ENCODE assay signal across 23 cellular contexts in the genomic region with DNA sequence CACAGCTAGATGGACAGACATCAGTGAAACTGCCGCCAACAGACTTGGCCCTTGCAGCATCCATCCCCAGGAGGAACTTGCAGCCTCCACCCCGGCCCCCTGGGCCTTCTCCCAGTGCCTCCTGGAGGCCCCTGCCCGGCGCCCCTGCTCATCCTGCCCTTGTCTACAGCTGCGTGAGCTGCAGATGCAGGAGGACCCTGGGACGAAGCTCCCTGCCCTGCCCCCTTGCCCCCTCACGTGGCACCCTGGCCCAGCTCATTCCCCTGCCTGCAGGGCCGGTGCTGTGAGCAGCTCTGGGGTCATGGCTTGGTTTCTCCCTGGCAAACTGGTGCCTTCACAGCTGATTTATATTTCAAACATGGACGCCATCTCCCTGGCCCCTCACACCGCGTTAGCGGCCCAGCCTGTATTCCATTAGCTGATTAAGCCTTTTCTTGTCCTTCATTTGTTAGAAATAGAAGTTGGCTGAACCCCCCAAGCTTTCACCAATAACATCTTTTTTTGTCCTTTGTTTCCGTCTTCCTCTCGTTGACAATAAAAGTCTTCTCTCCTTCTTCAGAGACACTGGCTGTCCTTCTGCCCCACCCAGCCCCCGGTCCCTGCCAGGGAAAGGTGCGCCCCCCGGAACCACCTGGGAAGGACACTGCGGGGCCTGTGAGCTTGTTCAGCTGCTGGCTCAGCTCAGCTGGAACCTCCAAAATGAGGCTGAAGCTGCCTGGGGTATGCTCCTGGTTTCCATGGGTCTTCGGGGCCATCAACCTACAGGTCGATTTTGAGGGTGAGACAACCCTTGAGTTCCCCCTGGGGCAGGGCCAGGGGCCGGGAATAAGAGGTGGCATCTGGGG. TPM values are rescaled to one million over a fixed set of nuclear protein-coding genes. Genes with fewer than 3 reads are reported as not detected.
DNase-seq lines count a peak whose midpoint lies in the region; ATAC-seq and TF ChIP-seq lines count a peak whose summit lies in the region.
"Had no signal": no experiment of that assay in that cellular context is flagged by ENCODE, and none has a peak within 500 bp of the region (broad histone marks: within the 10 kb centered on the region; RNA-seq: fewer than 3 reads in every experiment).

No MANE protein-coding gene starts in this region.

- intact Hi-C loops in left lung (cut with DNase I) = no loop called here

- H3K36me3 Mint-ChIP-seq in activated naive CD8-positive, alpha-beta T cell treated with anti-CD3 and anti-CD28 coated beads for 36 hours = no peaks in the 10 kb centered on the region
- H3K36me3 Mint-ChIP-seq: natural killer cell; stimulated activated effector memory CD8-positive, alpha-beta T cell treated with anti-CD3 and anti-CD28 coated beads, Interleukin-12 subunit alpha, Interleukin-12 subunit beta, amount 100 ng/mL, for 72 hours; type B pancreatic cell had no signal

- no peaks in the 10 kb centered on the region for H3K36me3 ChIP-seq in left lung
- H3K36me3 ChIP-seq in suprapubic skin = no peaks in the 10 kb centered on the region
- H3K36me3 ChIP-seq: right atrium auricular region had no signal

- H3K27ac Mint-ChIP-seq in activated naive CD8-positive, alpha-beta T cell treated with anti-CD3 and anti-CD28 coated beads for 36 hours = no peak overlapping the region
- H3K27ac Mint-ChIP-seq: activated B cell treated with CpG ODN at 0.5 μM for 24 hours; natural killer cell; stimulated activated effector memory CD8-positive, alpha-beta T cell treated with anti-CD3 and anti-CD28 coated beads, Interleukin-12 subunit alpha, Interleukin-12 subunit beta, amount 100 ng/mL, for 72 hours; type B pancreatic cell had no signal

- TF ChIP-seq EP300 in suprapubic skin (IDR thresholded peaks at IDR 0.05) = no peak

- no peaks in the 10 kb centered on the region for H3K9me3 Mint-ChIP-seq in activated naive CD8-positive, alpha-beta T cell treated with anti-CD3 and anti-CD28 coated beads for 36 hours
- H3K9me3 Mint-ChIP-seq: activated B cell treated with CpG ODN at 0.5 μM for 24 hours; natural killer cell; stimulated activated effector memory CD8-positive, alpha-beta T cell treated with anti-CD3 and anti-CD28 coated beads, Interleukin-12 subunit alpha, Interleukin-12 subunit beta, amount 100 ng/mL, for 72 hours; type B pancreatic cell had no signal

- H3K4me1 Mint-ChIP-seq in activated naive CD8-positive, alpha-beta T cell treated with anti-CD3 and anti-CD28 coated beads for 36 hours = no peaks in the 10 kb centered on the region
- H3K4me1 Mint-ChIP-seq: activated B cell treated with CpG ODN at 0.5 μM for 24 hours; stimulated activated effector memory CD8-positive, alpha-beta T cell treated with anti-CD3 and anti-CD28 coated beads, Interleukin-12 subunit alpha, Interleukin-12 subunit beta, amount 100 ng/mL, for 72 hours had no signal

- H3K27me3 ChIP-seq in left lung (peaks cover 0 to 44% of the 10 kb centered on the region in 2 donors), suprapubic skin (peaks cover 38% of the 10 kb centered on the region)
- H3K27me3 ChIP-seq: right atrium auricular region had no signal

- DNase-seq in activated CD4-positive, CD25-positive, alpha-beta regulatory T cell treated with anti-CD3 and anti-CD28 coated beads, Interleukin-2, amount 50 U/mL, for 72 hours = peak; percentile 8
- no peak for DNase-seq in activated CD4-positive, CD25-positive, alpha-beta regulatory T cell (lab: John Stamatoyannopoulos, UW)
- no peak for DNase-seq in activated naive CD8-positive, alpha-beta T cell treated with anti-CD3 and anti-CD28 coated beads for 36 hours
- DNase-seq in left lung (peak; percentile 10 to 72), suprapubic skin (ENCODE audit: low spot score in 2 of 2) (peak; percentile 44 to 70), GM10266 (ENCODE audit: extremely low spot score) (no peak), NCI-H1930 (lab: John Stamatoyannopoulos, UW) (no peak), AML-193 (lab: John Stamatoyannopoulos, UW) (no peak)
- DNase-seq: activated B cell treated with CpG ODN at 0.5 μM for 24 hours; activated CD4-positive, alpha-beta T cell treated with anti-CD3 and anti-CD28 coated beads, Interleukin-2, amount 50 U/mL, for 48 hours; body of pancreas; cerebellar nuclear complex; NCI-H1092; NCI-H187 treated with DMSO at 0.1 percent for 48 hours; NCI-H524 treated with DMSO at 0.1 percent for 48 hours; PC-9; SHP77 treated with DMSO at 0.1 percent for 48 hours; stimulated activated CD4-positive, alpha-beta T cell treated with anti-CD3 and anti-CD28 coated beads, Interleukin-4, amount 100 ng/mL, for 24 hours had no signal

- no peaks in the 10 kb centered on the region for H3K27me3 Mint-ChIP-seq in activated naive CD8-positive, alpha-beta T cell treated with anti-CD3 and anti-CD28 coated beads for 36 hours

- no peaks in the 10 kb centered on the region for H3K4me1 ChIP-seq in left lung
- peaks cover 8% of the 10 kb centered on the region for H3K4me1 ChIP-seq in suprapubic skin
- H3K4me1 ChIP-seq: body of pancreas, parathyroid adenoma, right atrium auricular region had no signal

- no peak for ATAC-seq in left lung
- ATAC-seq: body of pancreas; natural killer cell; stimulated activated effector memory CD8-positive, alpha-beta T cell treated with anti-CD3 and anti-CD28 coated beads, Interleukin-12 subunit alpha, Interleukin-12 subunit beta, amount 100 ng/mL, for 72 hours had no signal

- no peak for TF ChIP-seq POLR2A in suprapubic skin (IDR thresholded peaks at IDR 0.05)

- TF ChIP-seq CTCF in left lung (IDR thresholded peaks at IDR 0.05) = no peak
- TF ChIP-seq CTCF in suprapubic skin (IDR thresholded peaks at IDR 0.05) = no peak
- TF ChIP-seq CTCF in GM10266 (IDR thresholded peaks at IDR 0.05; ENCODE audit: control insufficient read depth, insufficient read depth, low read depth, missing control alignments) = no peak

- WGBS in suprapubic skin = 88% methylated on average over 21 of the region's 21 CpGs

- H3K4me3 ChIP-seq in left lung (no peak overlapping the region), suprapubic skin (no peak overlapping the region)
- H3K4me3 ChIP-seq: body of pancreas, PC-9, right atrium auricular region had no signal

- H3K9me3 ChIP-seq in left lung = no peaks in the 10 kb centered on the region
- H3K9me3 ChIP-seq in suprapubic skin = no peaks in the 10 kb centered on the region
- H3K9me3 ChIP-seq: body of pancreas, right atrium auricular region had no signal

- no peak overlapping the region for H3K27ac ChIP-seq in left lung
- H3K27ac ChIP-seq in suprapubic skin = no peak overlapping the region
- H3K27ac ChIP-seq: body of pancreas, parathyroid adenoma, PC-9, right atrium auricular region had no signal

- peak overlapping the region; percentile 14 for H3K4me3 Mint-ChIP-seq in activated naive CD8-positive, alpha-beta T cell treated with anti-CD3 and anti-CD28 coated beads for 36 hours
- H3K4me3 Mint-ChIP-seq: activated B cell treated with CpG ODN at 0.5 μM for 24 hours; natural killer cell; stimulated activated effector memory CD8-positive, alpha-beta T cell treated with anti-CD3 and anti-CD28 coated beads, Interleukin-12 subunit alpha, Interleukin-12 subunit beta, amount 100 ng/mL, for 72 hours; type B pancreatic cell had no signal

RNA-seq across cellular contexts. Expression of a gene that starts 34.0 kb away (rescaled TPM):
- 10 to 100 TPM; 63.2 to 64.0 TPM for total RNA-seq in activated naive CD8-positive, alpha-beta T cell treated with anti-CD3 and anti-CD28 coated beads for 36 hours
- total RNA-seq in left lung = 10 to 100 TPM; 32.7 to 50.4 TPM
- total RNA-seq in suprapubic skin = 1 to 10 TPM; 7.0 to 9.8 (median 7.9) TPM

Comparison
In these comparisons a context has a peak if more than half of its experiments do, and no peak if none do; other contexts are left out.
1. DNase-seq: peak in activated CD4-positive, CD25-positive, alpha-beta regulatory T cell treated with anti-CD3 and anti-CD28 coated beads, Interleukin-2, amount 50 U/mL, for 72 hours (single experiment), left lung (2 of 2) and suprapubic skin (2 of 2); none in activated CD4-positive, CD25-positive, alpha-beta regulatory T cell (0 of 4), activated naive CD8-positive, alpha-beta T cell treated with anti-CD3 and anti-CD28 coated beads for 36 hours (single experiment), GM10266 (single experiment), NCI-H1930 (0 of 2) and AML-193 (0 of 2).